Comparison of ENCODE assay signal across 37 cellular contexts in the genomic region with DNA sequence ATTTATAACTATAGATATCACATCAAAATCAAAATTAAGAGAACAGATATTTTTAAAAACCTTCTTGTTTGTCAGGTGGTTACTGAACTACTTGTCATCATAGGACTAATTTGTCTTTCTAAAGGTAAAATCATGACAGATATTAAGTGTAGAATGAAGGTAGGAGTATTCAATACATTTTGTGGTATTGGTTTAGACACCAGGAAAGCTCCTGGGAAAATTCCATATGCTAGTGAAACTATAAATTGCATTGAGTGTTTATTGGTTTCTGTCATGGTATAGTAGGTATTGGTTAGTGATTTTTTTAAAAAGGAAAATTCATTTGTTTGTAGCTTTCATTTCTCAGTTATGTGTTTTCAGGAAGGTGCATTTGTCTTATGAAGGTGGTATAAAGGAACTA.
DNase-seq lines count a peak whose midpoint lies in the region; ATAC-seq, FAIRE-seq and TF ChIP-seq lines count a peak whose summit lies in the region.
"Had no signal": no experiment of that assay in that cellular context is flagged by ENCODE, and none has a peak within 500 bp of the region (broad histone marks: within the 10 kb centered on the region; RNA-seq: fewer than 3 reads in every experiment).

No MANE protein-coding gene starts in this region.

- no peak overlapping the region for H3K4me3 Mint-ChIP-seq in activated T-helper 2 cell treated with anti-CD3 and anti-CD28 coated beads, Interferon-gamma antibody, Interleukin-2, Interleukin-4, amounts not matched to agents 10 μg/mL and 5 μg/mL and 100 μg/mL, durations not matched to agents 14 hours and 24 hours and 36 hours (ENCODE audit: low read depth)
- H3K4me3 Mint-ChIP-seq: B cell; CD14-positive monocyte; CD4-positive, alpha-beta memory T cell; CD4-positive, alpha-beta T cell; CD4-positive, CD25-positive, alpha-beta regulatory T cell; CD8-positive, alpha-beta memory T cell; CD8-positive, alpha-beta T cell had no signal

- H3K27me3 ChIP-seq in GM12878 (replicated peaks in 1 of 2; ENCODE audit: control insufficient read depth in 2 of 2, insufficient read depth in 2 of 2, low read length in 1 of 2): no peaks in the 10 kb centered on the region
- H3K27me3 ChIP-seq: BE2C; BLaER1; BLaER1 treated with 17β-estradiol and CSF1 and Interleukin-3, amounts not matched to agents 10 nM and 100 nM had no signal

- no peak for TF ChIP-seq EP300 in GM12878 (IDR thresholded peaks at IDR 0.05; ENCODE audit: borderline replicate concordance in 1 of 2, control insufficient read depth in 1 of 2, low read depth in 2 of 2, low read length in 2 of 2)

- no peak for TF ChIP-seq CTCF in GM12878 (IDR thresholded peaks at IDR 0.05 in 2 of 3, conservative IDR thresholded peaks at IDR 0.05 in 1 of 3; ENCODE audit: control insufficient read depth in 2 of 3, extremely low read depth in 1 of 3, insufficient read depth in 1 of 3, low read depth in 3 of 3, low read length in 3 of 3)

- RAD21 ChIA-PET in GM12878 (lab: Charles Lee; ENCODE audit: unreplicated experiment): interaction anchor here (1.0 to 5.0 kb wide), 7 partner anchors 9 to 132 kb away, joined by 3 to 32 read pairs (median 10); a partner anchor contains a TSS

- CTCF ChIA-PET in GM12878 (lab: Yijun Ruan, JAX): interaction anchor here (0.7 to 2.1 kb wide), 6 partner anchors 9 to 149 kb away, joined by 3 to 10 read pairs (median 4); no protein-coding TSS in a partner anchor

- no peak overlapping the region for H3K27ac Mint-ChIP-seq in activated T-helper 2 cell treated with anti-CD3 and anti-CD28 coated beads, Interferon-gamma antibody, Interleukin-2, Interleukin-4, amounts not matched to agents 10 μg/mL and 5 μg/mL and 100 μg/mL, durations not matched to agents 14 hours and 24 hours and 36 hours
- H3K27ac Mint-ChIP-seq: B cell; CD14-positive monocyte; CD4-positive, alpha-beta memory T cell; CD4-positive, alpha-beta T cell; CD4-positive, CD25-positive, alpha-beta regulatory T cell; CD8-positive, alpha-beta memory T cell; CD8-positive, alpha-beta T cell had no signal

- POLR2A ChIA-PET in GM12878 (lab: Charles Lee): interaction anchor here (0.9 to 3.9 kb wide), 8 partner anchors 10 to 132 kb away, joined by 3 to 25 read pairs (median 6); no protein-coding TSS in a partner anchor

- H3K9ac ChIP-seq in GM12878 (ENCODE audit: control insufficient read depth, insufficient read depth, low read length): no peak overlapping the region
- H3K9ac ChIP-seq: BLaER1; BLaER1 treated with 17β-estradiol and CSF1 and Interleukin-3, amounts not matched to agents 10 nM and 100 nM had no signal

- ATAC-seq in GM12878: no peak
- ATAC-seq: A549; CD8-positive, alpha-beta T cell had no signal

- peak overlapping the region; percentile 62 for H3K4me2 ChIP-seq in GM12878 (ENCODE audit: control insufficient read depth, insufficient read depth)
- H3K4me2 ChIP-seq: A549; BLaER1; BLaER1 treated with 17β-estradiol and CSF1 and Interleukin-3, amounts not matched to agents 10 nM and 100 nM had no signal

- no peaks in the 10 kb centered on the region for H3K36me3 Mint-ChIP-seq in activated T-helper 2 cell treated with anti-CD3 and anti-CD28 coated beads, Interferon-gamma antibody, Interleukin-2, Interleukin-4, amounts not matched to agents 10 μg/mL and 5 μg/mL and 100 μg/mL, durations not matched to agents 14 hours and 24 hours and 36 hours (ENCODE audit: low read depth)
- H3K36me3 Mint-ChIP-seq: CD14-positive monocyte; CD4-positive, alpha-beta memory T cell; CD4-positive, CD25-positive, alpha-beta regulatory T cell; CD8-positive, alpha-beta memory T cell; CD8-positive, alpha-beta T cell had no signal

- FAIRE-seq in GM12892 (lab: Jason Lieb, UNC) (peak; percentile 14), GM18507 (lab: Jason Lieb, UNC) (peak; percentile 75), GM19239 (lab: Jason Lieb, UNC) (peak; percentile 39), GM12878 (lab: Jason Lieb, UNC) (no peak)
- FAIRE-seq: A204.1, D721Med had no signal

- H3K79me2 ChIP-seq in GM12878 (ENCODE audit: control insufficient read depth, insufficient read depth, low read length): peaks cover 49% of the 10 kb centered on the region

- BruUV-seq in GM12878 (replicated peaks; lab: Mats Ljungman, UMichigan): no TSS peak

- SMC1A ChIA-PET in GM12878 (lab: Charles Lee; ENCODE audit: uncharacterized antibody, unreplicated experiment): interaction anchor here (0.8 to 14.8 kb wide), 12 partner anchors 9 to 470 kb away, joined by 3 to 305 read pairs (median 3); a partner anchor contains a TSS

- no peak for TF ChIP-seq RAD21 in GM12878 (IDR thresholded peaks at IDR 0.05; ENCODE audit: insufficient read depth, low read depth, low read length)

- peaks cover 11% of the 10 kb centered on the region for H3K9me3 ChIP-seq in GM12878 (replicated peaks; ENCODE audit: control insufficient read depth, insufficient read depth, low read length)
- H3K9me3 ChIP-seq: A549; BE2C; BLaER1; BLaER1 treated with 17β-estradiol and CSF1 and Interleukin-3, amounts not matched to agents 10 nM and 100 nM; Caco-2 had no signal

- peaks cover 0 to 10% of the 10 kb centered on the region in 2 experiments; a peak in 2 of 4 replicates for H3K36me3 ChIP-seq in GM12878 (ENCODE audit: control insufficient read depth in 2 of 2, insufficient read depth in 2 of 2, low read length in 1 of 2)
- H3K36me3 ChIP-seq: BE2C; BLaER1; BLaER1 treated with 17β-estradiol and CSF1 and Interleukin-3, amounts not matched to agents 10 nM and 100 nM had no signal

- in situ Hi-C loops in GM12878 (cut with MboI): loop anchor here (25.0 kb wide), 1 partner anchor 982 kb away; a partner anchor contains a TSS

- H2AFZ ChIP-seq in GM12878 (ENCODE audit: control insufficient read depth, low read depth, low read length): no peak overlapping the region; the same call in 1 of the 2 replicates

- peak overlapping the region; percentile 71 for H3K27ac ChIP-seq in GM12878 (ENCODE audit: control insufficient read depth, insufficient read depth)
- H3K27ac ChIP-seq: 22Rv1; A549; BLaER1; BLaER1 treated with 17β-estradiol and CSF1 and Interleukin-3, amounts not matched to agents 10 nM and 100 nM; C4-2B had no signal

- intact Hi-C loops in GM12878 (cut with micrococcal nuclease; ENCODE audit: unreplicated experiment): loop anchor here (5.0 kb wide), 2 partner anchors 73 to 547 kb away; a partner anchor contains a TSS
- intact Hi-C loops in activated T-helper 2 cell treated with anti-CD3 and anti-CD28 coated beads, Interferon-gamma antibody, Interleukin-2, Interleukin-4, amounts not matched to agents 10 μg/mL and 5 μg/mL and 100 μg/mL, durations not matched to agents 14 hours and 24 hours and 36 hours (cut with micrococcal nuclease): no loop called here

- DNase-seq in GM12892 (ENCODE audit: insufficient read length): no peak
- no peak for DNase-seq in GM18507 (ENCODE audit: extremely low spot score, insufficient read length, low read depth)
- no peak for DNase-seq in GM19239 (ENCODE audit: insufficient read length, low spot score)
- no peak for DNase-seq in GM12878 (ENCODE audit: low read depth, low spot score)
- DNase-seq in activated T-helper 2 cell treated with anti-CD3 and anti-CD28 coated beads, Interferon-gamma antibody, Interleukin-2, Interleukin-4, amounts not matched to agents 10 μg/mL and 5 μg/mL and 100 μg/mL, durations not matched to agents 14 hours and 24 hours and 36 hours (ENCODE audit: low spot score): no peak
- no peak for DNase-seq in Kasumi-1 (lab: John Stamatoyannopoulos, UW)
- DNase-seq in activated CD8-positive, alpha-beta memory T cell treated with anti-CD3 and anti-CD28 coated beads, Interleukin-2, amount 50 U/mL, for 4 hours: no peak
- no peak for DNase-seq in mucosa of gallbladder (ENCODE audit: low spot score)
- DNase-seq: 8988T; ACHN; AML-193; BE2C; C1 segment of cervical spinal cord; Caco-2; Calu3; CD4-positive, alpha-beta memory T cell; CD4-positive, alpha-beta T cell; CD4-positive, CD25-positive, alpha-beta regulatory T cell; CD8-positive, alpha-beta memory T cell; CD8-positive, alpha-beta T cell; COR-L47; DMS 273 treated with DMSO at 0.1 percent for 48 hours; DMS153; DMS53; DMS79; DMS79 treated with DMSO at 0.1 percent for 48 hours; DND-41; EL had no signal

- peaks cover 5% of the 10 kb centered on the region for H3K4me1 Mint-ChIP-seq in activated T-helper 2 cell treated with anti-CD3 and anti-CD28 coated beads, Interferon-gamma antibody, Interleukin-2, Interleukin-4, amounts not matched to agents 10 μg/mL and 5 μg/mL and 100 μg/mL, durations not matched to agents 14 hours and 24 hours and 36 hours (ENCODE audit: low read depth)
- H3K4me1 Mint-ChIP-seq: B cell; CD14-positive monocyte; CD4-positive, alpha-beta memory T cell; CD4-positive, CD25-positive, alpha-beta regulatory T cell; CD8-positive, alpha-beta memory T cell had no signal

- no peaks in the 10 kb centered on the region for H3K9me3 Mint-ChIP-seq in activated T-helper 2 cell treated with anti-CD3 and anti-CD28 coated beads, Interferon-gamma antibody, Interleukin-2, Interleukin-4, amounts not matched to agents 10 μg/mL and 5 μg/mL and 100 μg/mL, durations not matched to agents 14 hours and 24 hours and 36 hours
- H3K9me3 Mint-ChIP-seq: CD14-positive monocyte had no signal

- no peaks in the 10 kb centered on the region for H4K20me1 ChIP-seq in GM12878 (ENCODE audit: control insufficient read depth, insufficient read depth)
- H4K20me1 ChIP-seq: BLaER1; BLaER1 treated with 17β-estradiol and CSF1 and Interleukin-3, amounts not matched to agents 10 nM and 100 nM had no signal

- TF ChIP-seq POLR2A in GM12892 (IDR thresholded peaks at IDR 0.05; ENCODE audit: low read depth, low read length): no peak
- TF ChIP-seq POLR2A in GM12878 (IDR thresholded peaks at IDR 0.05; ENCODE audit: low read depth, low read length): no peak

- H3K4me3 ChIP-seq in GM12878: no peak overlapping the region
- H3K4me3 ChIP-seq: A549; BLaER1; BLaER1 treated with 17β-estradiol and CSF1 and Interleukin-3, amounts not matched to agents 10 nM and 100 nM had no signal

- no peaks in the 10 kb centered on the region for H3K27me3 Mint-ChIP-seq in activated T-helper 2 cell treated with anti-CD3 and anti-CD28 coated beads, Interferon-gamma antibody, Interleukin-2, Interleukin-4, amounts not matched to agents 10 μg/mL and 5 μg/mL and 100 μg/mL, durations not matched to agents 14 hours and 24 hours and 36 hours (ENCODE audit: low read depth)
- H3K27me3 Mint-ChIP-seq: B cell; CD4-positive, alpha-beta memory T cell; CD4-positive, alpha-beta T cell; CD4-positive, CD25-positive, alpha-beta regulatory T cell; CD8-positive, alpha-beta memory T cell had no signal

- peaks cover 41% of the 10 kb centered on the region for H3K4me1 ChIP-seq in GM12878 (ENCODE audit: control insufficient read depth, insufficient read depth, low read length)
- H3K4me1 ChIP-seq: A549, BE2C, BLaER1, Caco-2 had no signal

TF ChIP-seq in GM12878, 131 proteins besides CTCF, POLR2A, EP300 and RAD21 (continues in another document):
- TF ChIP-seq SMAD1 (IDR thresholded peaks at IDR 0.05; ENCODE audit: low read depth, partially characterized antibody) (peak; percentile 29), ETV6 (conservative IDR thresholded peaks at IDR 0.05 in 1 of 2, IDR thresholded peaks at IDR 0.05 in 1 of 2; ENCODE audit: borderline replicate concordance in 1 of 2, low read depth in 1 of 2) (no peak), JUNB (IDR thresholded peaks at IDR 0.05) (no peak)
